ENCODE assay signal across 9 cellular contexts in genomic region chr12:54033106-54033979, GRCh38. TPM values are rescaled to one million over a fixed set of nuclear protein-coding genes. Genes with fewer than 3 reads are reported as not detected.
DNase-seq lines count a peak whose midpoint lies in the region; ATAC-seq, FAIRE-seq and TF ChIP-seq lines count a peak whose summit lies in the region.
"Had no signal": no experiment of that assay in that cellular context is flagged by ENCODE, and none has a peak within 500 bp of the region (broad histone marks: within the 10 kb centered on the region; RNA-seq: fewer than 3 reads in every experiment).

No MANE protein-coding gene starts in this region.

- no peak overlapping the region for H2AFZ ChIP-seq in Karpas-422 (ENCODE audit: low read length)
- H2AFZ ChIP-seq in K562 (ENCODE audit: low read depth, low read length) = no peak overlapping the region

- H3K4me3 ChIP-seq in Karpas-422 (ENCODE audit: low read length) (peak overlapping the region; percentile 30; the same call in 1 of the 2 replicates), K562 (no peak overlapping the region)

- H3K79me2 ChIP-seq in Karpas-422 (ENCODE audit: low read length) (no peaks in the 10 kb centered on the region), K562 (ENCODE audit: control insufficient read depth, insufficient read depth, low read length) (no peaks in the 10 kb centered on the region)

- H3K36me3 ChIP-seq in Karpas-422 (ENCODE audit: insufficient read depth, low read length) (no peaks in the 10 kb centered on the region), K562 (ENCODE audit: control insufficient read depth, insufficient read depth, low read length) (peaks cover 2% of the 10 kb centered on the region; the same call in 1 of the 3 replicates)

- peak overlapping the region in 1 of 10 donors; percentile 13 for H3K27ac Mint-ChIP-seq in naive thymus-derived CD8-positive, alpha-beta T cell

- peak overlapping the region; percentile 83 for H3K27ac ChIP-seq in C4-2B
- H3K27ac ChIP-seq in Karpas-422 (ENCODE audit: low read length) = no peak overlapping the region
- no peak overlapping the region for H3K27ac ChIP-seq in K562 (ENCODE audit: extremely low read depth, low read depth, low read length)
- H3K27ac ChIP-seq: HL-60 had no signal

- POLR2A ChIA-PET in K562 (lab: Yijun Ruan, JAX) = interaction anchor here (0.7 kb wide), 1 partner anchor 16 kb away, joined by 6 read pairs; no protein-coding TSS in a partner anchor
- POLR2A ChIA-PET in naive thymus-derived CD8-positive, alpha-beta T cell (lab: Charles Lee) = interaction anchor here (0.9 to 1.8 kb wide), 4 partner anchors 19 to 158 kb away, joined by 4 to 18 read pairs (median 4); partner anchors contain the start of gene SMUG1

- H3K9me3 Mint-ChIP-seq in naive thymus-derived CD8-positive, alpha-beta T cell = peaks cover 0 to 5% (median 0%) of the 10 kb centered on the region in 9 donors

- no peak for FAIRE-seq in K562 (lab: Jason Lieb, UNC)

- TF ChIP-seq RAD21 in K562 (CRISPR knock-in tag; conservative IDR thresholded peaks at IDR 0.05 in 1 of 2, IDR thresholded peaks at IDR 0.05 in 1 of 2) = no peak

- H3K4me2 ChIP-seq in Karpas-422 (ENCODE audit: low read depth, low read length, poor library complexity, severe bottlenecking) (peak overlapping the region; percentile 60), K562 (ENCODE audit: insufficient read depth, low read length) (no peak overlapping the region)

- peaks cover 39 to 96% (median 68%) of the 10 kb centered on the region in 5 donors for H3K27me3 Mint-ChIP-seq in naive thymus-derived CD8-positive, alpha-beta T cell

- H3K9me1 ChIP-seq in K562 (ENCODE audit: control insufficient read depth, insufficient read depth, low read length) = no peaks in the 10 kb centered on the region

- H3K4me3 Mint-ChIP-seq in naive thymus-derived CD8-positive, alpha-beta T cell = peak overlapping the region; percentile 53 to 83 (median 72)

- no TSS peak for BruUV-seq in K562 (replicated peaks; lab: Mats Ljungman, UMichigan)

- in situ Hi-C loops in K562 (cut with MboI) = no loop called here

- H3K4me1 ChIP-seq in Karpas-422 (ENCODE audit: low read length) (peaks cover 27% of the 10 kb centered on the region), K562 (replicated peaks in 1 of 2; ENCODE audit: control insufficient read depth in 2 of 2, insufficient read depth in 2 of 2, low read length in 2 of 2) (peaks cover 0 to 28% of the 10 kb centered on the region in 2 experiments; a peak in 2 of 5 replicates)

- TF ChIP-seq CTCF in C4-2B (conservative IDR thresholded peaks at IDR 0.05) (no peak), K562 (IDR thresholded peaks at IDR 0.05 in 2 of 3, conservative IDR thresholded peaks at IDR 0.05 in 1 of 3; ENCODE audit: insufficient read depth in 2 of 3, low read depth in 1 of 3, low read length in 3 of 3) (no peak)

- no peak for TF ChIP-seq POLR2A in K562 (conservative IDR thresholded peaks at IDR 0.05)

- peaks cover 0 to 6% (median 2%) of the 10 kb centered on the region in 3 donors for H3K36me3 Mint-ChIP-seq in naive thymus-derived CD8-positive, alpha-beta T cell

- H4K20me1 ChIP-seq in Karpas-422 (ENCODE audit: insufficient read depth, low read depth, low read length) = no peaks in the 10 kb centered on the region
- no peaks in the 10 kb centered on the region for H4K20me1 ChIP-seq in K562 (replicated peaks; ENCODE audit: control insufficient read depth, insufficient read depth, low read length)

- ATAC-seq in K562 (no peak), GM21576 (IDR thresholded peaks at IDR 0.05; ENCODE audit: unreplicated experiment) (no peak), HG03571 (IDR thresholded peaks at IDR 0.05; ENCODE audit: unreplicated experiment) (no peak), HG02970 (IDR thresholded peaks at IDR 0.05; ENCODE audit: low FRiP score, unreplicated experiment) (no peak)
- ATAC-seq in naive thymus-derived CD8-positive, alpha-beta T cell = peak; percentile 30 to 39

- intact Hi-C loops in K562 (cut with micrococcal nuclease) = loop anchor here (2.0 kb wide), 1 partner anchor 27 kb away; no protein-coding TSS in a partner anchor

- H3K4me1 Mint-ChIP-seq in naive thymus-derived CD8-positive, alpha-beta T cell = peaks cover 13 to 36% (median 27%) of the 10 kb centered on the region in 4 donors

- H3K9ac ChIP-seq in Karpas-422 (ENCODE audit: low read length) = peak overlapping the region; percentile 35; the same call in 1 of the 2 replicates
- no peak overlapping the region for H3K9ac ChIP-seq in K562 (ENCODE audit: insufficient read depth in 1 of 2, low read depth in 2 of 2, low read length in 2 of 2)

- H3K27me3 ChIP-seq in Karpas-422 (ENCODE audit: low read length) (no peaks in the 10 kb centered on the region), K562 (ENCODE audit: control insufficient read depth in 2 of 2, insufficient read depth in 2 of 2, low read length in 2 of 2) (0 out of 5 replicates have a peak, but pooled peaks cover 2 to 4% of the 10 kb centered on the region in 2 experiments)

- H3K9me2 ChIP-seq in Karpas-422 (replicated peaks; ENCODE audit: insufficient read depth, low read length) = no peaks in the 10 kb centered on the region

- DNase-seq in Karpas-422 (no peak), K562 (ENCODE audit: extremely low read depth in 1 of 4, low spot score in 3 of 4) (no peak), SKM-1 treated with dmso at 0.1 percent for 144 hours (lab: John Stamatoyannopoulos, UW; ENCODE audit: unreplicated experiment) (no peak)
- DNase-seq in naive thymus-derived CD8-positive, alpha-beta T cell = no peak

- WGBS in K562 (ENCODE audit: insufficient coverage, low coverage, missing lambda C conversion rate) = 67% methylated on average over 30 of the region's 61 CpGs

- CTCF ChIA-PET in K562 (lab: Yijun Ruan, JAX; ENCODE audit: low intra/inter-chr PET ratio) = interaction anchor here (0.5 to 2.6 kb wide), 14 partner anchors 28 to 478 kb away, joined by 3 to 36 read pairs (median 5); no protein-coding TSS in a partner anchor

- H3K9me3 ChIP-seq in Karpas-422 (ENCODE audit: low read length) (no peaks in the 10 kb centered on the region), K562 (replicated peaks; ENCODE audit: control insufficient read depth, insufficient read depth, low read depth, low read length) (no peaks in the 10 kb centered on the region)

- TF ChIP-seq EP300 in K562 (IDR thresholded peaks at IDR 0.05; ENCODE audit: low read length) = no peak

RNA-seq across cellular contexts. Expression of gene HOXC5, which starts 0.5 kb away (rescaled TPM):
- not detected in 2 replicates for total RNA-seq in Karpas-422 (2014; rRNA removed; shearing (Covaris generic); ENCODE audit: low replicate concordance)
- total RNA-seq in K562 (2011; cell fraction: chromatin; rRNA removed; ENCODE audit: low replicate concordance) = 1.7 and 1.9 TPM in 2 replicates
- total RNA-seq in K562 (2011; cell fraction: nucleolus; rRNA removed) = 0.83 and 0.92 TPM in 2 replicates
- total RNA-seq in K562 (2011; cell fraction: nucleoplasm; rRNA removed) = 0.44 and 1.3 TPM in 2 replicates
- 0.18 and 0.53 TPM in 2 replicates for total RNA-seq in K562 (2014; rRNA removed)
- not detected in 2 replicates for total RNA-seq in K562 (2014; rRNA removed; fragmentation: Illumina TruSeq; extraction: Trizol)
- total RNA-seq in K562 (2015; rRNA removed; fragmentation: Illumina TruSeq; extraction: Trizol) = 0.14 TPM in 1 of 2 replicates, not detected in the other
- total RNA-seq in K562 (2021) = 0.31 and 0.40 TPM in 2 replicates
- not detected in 2 replicates for polyA plus RNA-seq in K562 (2011; rRNA removed)
- polyA plus RNA-seq in K562 (2011; cell fraction: cytosol; rRNA removed) = not detected in 2 replicates
- 0.07 and 0.46 TPM in 2 replicates for polyA plus RNA-seq in K562 (2011; cell fraction: nucleus; rRNA removed)
- polyA plus RNA-seq in K562 (2012) = 0.11 TPM in 1 of 2 replicates, not detected in the other
- polyA plus RNA-seq in K562 (2014; fragmentation: Illumina TruSeq; extraction: Trizol) = 0.10 TPM in 1 of 2 replicates, not detected in the other
- not detected for polyA plus RNA-seq in K562 (2014; fragmentation: Nextera tagmentation; extraction: Ambion mirVana)
- polyA plus RNA-seq in K562 (2014; rRNA removed) = 0.44 TPM in 1 of 2 replicates, not detected in the other
- not detected in 2 replicates for polyA minus RNA-seq in K562 (2011; rRNA and poly(A)+ RNA removed)
- polyA minus RNA-seq in K562 (2011; cell fraction: cytosol; rRNA and poly(A)+ RNA removed) = not detected in 2 replicates
- 0.22 and 0.40 TPM in 2 replicates for polyA minus RNA-seq in K562 (2011; cell fraction: nucleus; rRNA and poly(A)+ RNA removed)
- not detected for total RNA-seq in naive thymus-derived CD8-positive, alpha-beta T cell
- polyA plus RNA-seq in naive thymus-derived CD8-positive, alpha-beta T cell = not detected

RNA-seq across cellular contexts. Expression of gene HOXC6, which starts 5.1 kb away (rescaled TPM):
- total RNA-seq in Karpas-422 (2014; rRNA removed; shearing (Covaris generic); ENCODE audit: low replicate concordance) = not detected in 2 replicates
- 7.1 and 7.3 TPM in 2 replicates for total RNA-seq in K562 (2011; cell fraction: chromatin; rRNA removed; ENCODE audit: low replicate concordance)
- total RNA-seq in K562 (2011; cell fraction: nucleolus; rRNA removed) = 2.8 and 3.0 TPM in 2 replicates
- 3.9 and 4.4 TPM in 2 replicates for total RNA-seq in K562 (2011; cell fraction: nucleoplasm; rRNA removed)
- 0.73 and 1.00 TPM in 2 replicates for total RNA-seq in K562 (2014; rRNA removed)
- total RNA-seq in K562 (2014; rRNA removed; fragmentation: Illumina TruSeq; extraction: Trizol) = 0.57 and 1.0 TPM in 2 replicates
- total RNA-seq in K562 (2015; rRNA removed; fragmentation: Illumina TruSeq; extraction: Trizol) = 1.4 TPM in 2 replicates
- total RNA-seq in K562 (2021) = 3.2 and 4.0 TPM in 2 replicates
- 2.0 and 2.8 TPM in 2 replicates for polyA plus RNA-seq in K562 (2011; rRNA removed)
- 1.5 and 1.8 TPM in 2 replicates for polyA plus RNA-seq in K562 (2011; cell fraction: cytosol; rRNA removed)
- 4.0 and 6.5 TPM in 2 replicates for polyA plus RNA-seq in K562 (2011; cell fraction: nucleus; rRNA removed)
- polyA plus RNA-seq in K562 (2012) = 2.8 and 3.8 TPM in 2 replicates
- 3.4 and 3.5 TPM in 2 replicates for polyA plus RNA-seq in K562 (2014; fragmentation: Illumina TruSeq; extraction: Trizol)
- polyA plus RNA-seq in K562 (2014; fragmentation: Nextera tagmentation; extraction: Ambion mirVana) = under 1 TPM; 0.06 to 0.13 TPM
- 2.3 and 3.5 TPM in 2 replicates for polyA plus RNA-seq in K562 (2014; rRNA removed)
- 1.2 and 1.4 TPM in 2 replicates for polyA minus RNA-seq in K562 (2011; rRNA and poly(A)+ RNA removed)
- 0.64 and 0.76 TPM in 2 replicates for polyA minus RNA-seq in K562 (2011; cell fraction: cytosol; rRNA and poly(A)+ RNA removed)
- polyA minus RNA-seq in K562 (2011; cell fraction: nucleus; rRNA and poly(A)+ RNA removed) = 0.94 and 2.2 TPM in 2 replicates
- not detected for total RNA-seq in naive thymus-derived CD8-positive, alpha-beta T cell
- polyA plus RNA-seq in naive thymus-derived CD8-positive, alpha-beta T cell = not detected

RNA-seq across cellular contexts. Expression of gene HOXC4, which starts 20.3 kb away (rescaled TPM):
- total RNA-seq in Karpas-422 (2014; rRNA removed; shearing (Covaris generic); ENCODE audit: low replicate concordance) = 7.3 and 9.7 TPM in 2 replicates
- 0.40 and 0.51 TPM in 2 replicates for total RNA-seq in K562 (2011; cell fraction: chromatin; rRNA removed; ENCODE audit: low replicate concordance)
- total RNA-seq in K562 (2011; cell fraction: nucleolus; rRNA removed) = 0.50 TPM in 1 of 2 replicates, not detected in the other
- total RNA-seq in K562 (2011; cell fraction: nucleoplasm; rRNA removed) = 0.53 TPM in 1 of 2 replicates, not detected in the other
- 0.41 and 0.50 TPM in 2 replicates for total RNA-seq in K562 (2014; rRNA removed)
- 0.25 and 0.41 TPM in 2 replicates for total RNA-seq in K562 (2014; rRNA removed; fragmentation: Illumina TruSeq; extraction: Trizol)
- 0.30 and 0.58 TPM in 2 replicates for total RNA-seq in K562 (2015; rRNA removed; fragmentation: Illumina TruSeq; extraction: Trizol)
- total RNA-seq in K562 (2021) = 0.75 and 1.1 TPM in 2 replicates
- 0.38 and 0.73 TPM in 2 replicates for polyA plus RNA-seq in K562 (2011; rRNA removed)
- 0.27 and 0.48 TPM in 2 replicates for polyA plus RNA-seq in K562 (2011; cell fraction: cytosol; rRNA removed)
- 1.7 and 2.0 TPM in 2 replicates for polyA plus RNA-seq in K562 (2011; cell fraction: nucleus; rRNA removed)
- 0.79 and 1.2 TPM in 2 replicates for polyA plus RNA-seq in K562 (2012)
- 0.36 and 0.71 TPM in 2 replicates for polyA plus RNA-seq in K562 (2014; fragmentation: Illumina TruSeq; extraction: Trizol)
- polyA plus RNA-seq in K562 (2014; fragmentation: Nextera tagmentation; extraction: Ambion mirVana) = under 1 TPM in 1 of 2 experiments, not detected in 1; 0.06 TPM
- 0.70 and 1.5 TPM in 2 replicates for polyA plus RNA-seq in K562 (2014; rRNA removed)
- not detected in 2 replicates for polyA minus RNA-seq in K562 (2011; rRNA and poly(A)+ RNA removed)
- polyA minus RNA-seq in K562 (2011; cell fraction: cytosol; rRNA and poly(A)+ RNA removed) = not detected in 2 replicates
- 0.44 TPM in 1 of 2 replicates, not detected in the other for polyA minus RNA-seq in K562 (2011; cell fraction: nucleus; rRNA and poly(A)+ RNA removed)
- under 1 TPM; 0.63 to 0.65 TPM for total RNA-seq in naive thymus-derived CD8-positive, alpha-beta T cell
- under 1 TPM in 2 of 3 donors, not detected in 1; 0.25 to 0.43 TPM for polyA plus RNA-seq in naive thymus-derived CD8-positive, alpha-beta T cell

RNA-seq across cellular contexts. Expression of gene HOXC8, which starts 24.6 kb away (rescaled TPM):
- total RNA-seq in Karpas-422 (2014; rRNA removed; shearing (Covaris generic); ENCODE audit: low replicate concordance) = not detected in 2 replicates
- 6.6 and 8.3 TPM in 2 replicates for total RNA-seq in K562 (2011; cell fraction: chromatin; rRNA removed; ENCODE audit: low replicate concordance)
- total RNA-seq in K562 (2011; cell fraction: nucleolus; rRNA removed) = 2.4 and 3.2 TPM in 2 replicates
- 2.1 and 2.4 TPM in 2 replicates for total RNA-seq in K562 (2011; cell fraction: nucleoplasm; rRNA removed)
- 0.32 and 0.57 TPM in 2 replicates for total RNA-seq in K562 (2014; rRNA removed)
- 0.62 and 0.80 TPM in 2 replicates for total RNA-seq in K562 (2014; rRNA removed; fragmentation: Illumina TruSeq; extraction: Trizol)
- total RNA-seq in K562 (2015; rRNA removed; fragmentation: Illumina TruSeq; extraction: Trizol) = 0.53 and 0.76 TPM in 2 replicates
- total RNA-seq in K562 (2021) = 0.72 and 0.95 TPM in 2 replicates
- 0.57 TPM in 2 replicates for polyA plus RNA-seq in K562 (2011; rRNA removed)
- 0.29 and 0.31 TPM in 2 replicates for polyA plus RNA-seq in K562 (2011; cell fraction: cytosol; rRNA removed)
- 1.9 and 3.0 TPM in 2 replicates for polyA plus RNA-seq in K562 (2011; cell fraction: nucleus; rRNA removed)
- polyA plus RNA-seq in K562 (2012) = 0.62 and 1.4 TPM in 2 replicates
- 1.3 and 1.4 TPM in 2 replicates for polyA plus RNA-seq in K562 (2014; fragmentation: Illumina TruSeq; extraction: Trizol)
- polyA plus RNA-seq in K562 (2014; fragmentation: Nextera tagmentation; extraction: Ambion mirVana) = under 1 TPM; 0.20 to 0.21 TPM
- 0.94 and 1.1 TPM in 2 replicates for polyA plus RNA-seq in K562 (2014; rRNA removed)
- 0.11 and 0.42 TPM in 2 replicates for polyA minus RNA-seq in K562 (2011; rRNA and poly(A)+ RNA removed)
- polyA minus RNA-seq in K562 (2011; cell fraction: cytosol; rRNA and poly(A)+ RNA removed) = not detected in 2 replicates
- polyA minus RNA-seq in K562 (2011; cell fraction: nucleus; rRNA and poly(A)+ RNA removed) = 0.81 and 0.89 TPM in 2 replicates
- not detected for total RNA-seq in naive thymus-derived CD8-positive, alpha-beta T cell
- polyA plus RNA-seq in naive thymus-derived CD8-positive, alpha-beta T cell = not detected

RNA-seq across cellular contexts. Expression of gene HOXC9, which starts 33.4 kb away (rescaled TPM):
- total RNA-seq in Karpas-422 (2014; rRNA removed; shearing (Covaris generic); ENCODE audit: low replicate concordance) = not detected in 2 replicates
- total RNA-seq in K562 (2011; cell fraction: chromatin; rRNA removed; ENCODE audit: low replicate concordance) = 7.4 and 10.3 TPM in 2 replicates
- 2.7 and 2.9 TPM in 2 replicates for total RNA-seq in K562 (2011; cell fraction: nucleolus; rRNA removed)
- total RNA-seq in K562 (2011; cell fraction: nucleoplasm; rRNA removed) = 2.9 and 3.5 TPM in 2 replicates
- total RNA-seq in K562 (2014; rRNA removed) = 10.5 and 13.9 TPM in 2 replicates
- total RNA-seq in K562 (2014; rRNA removed; fragmentation: Illumina TruSeq; extraction: Trizol) = 5.7 and 8.0 TPM in 2 replicates
- total RNA-seq in K562 (2015; rRNA removed; fragmentation: Illumina TruSeq; extraction: Trizol) = 10.4 and 10.9 TPM in 2 replicates
- total RNA-seq in K562 (2021) = 9.3 and 9.9 TPM in 2 replicates
- polyA plus RNA-seq in K562 (2011; rRNA removed) = 1.1 and 1.7 TPM in 2 replicates
- 3.4 and 8.0 TPM in 2 replicates for polyA plus RNA-seq in K562 (2011; cell fraction: cytosol; rRNA removed)
- 6.2 and 13.4 TPM in 2 replicates for polyA plus RNA-seq in K562 (2011; cell fraction: nucleus; rRNA removed)
- 8.6 and 12.0 TPM in 2 replicates for polyA plus RNA-seq in K562 (2012)
- 8.8 and 9.9 TPM in 2 replicates for polyA plus RNA-seq in K562 (2014; fragmentation: Illumina TruSeq; extraction: Trizol)
- 1 to 10 TPM; 1.9 to 2.2 TPM for polyA plus RNA-seq in K562 (2014; fragmentation: Nextera tagmentation; extraction: Ambion mirVana)
- 5.1 and 10.4 TPM in 2 replicates for polyA plus RNA-seq in K562 (2014; rRNA removed)
- polyA minus RNA-seq in K562 (2011; rRNA and poly(A)+ RNA removed) = 0.57 and 1.2 TPM in 2 replicates
- 1.7 and 2.6 TPM in 2 replicates for polyA minus RNA-seq in K562 (2011; cell fraction: cytosol; rRNA and poly(A)+ RNA removed)
- 1.8 and 1.9 TPM in 2 replicates for polyA minus RNA-seq in K562 (2011; cell fraction: nucleus; rRNA and poly(A)+ RNA removed)
- not detected for total RNA-seq in naive thymus-derived CD8-positive, alpha-beta T cell
- not detected for polyA plus RNA-seq in naive thymus-derived CD8-positive, alpha-beta T cell

Comparison
In these comparisons a context has a peak if more than half of its experiments do, and no peak if none do; other contexts are left out.
1. ATAC-seq: peak in naive thymus-derived CD8-positive, alpha-beta T cell (2 of 2); none in K562 (single experiment), GM21576 (single experiment), HG03571 (single experiment) and HG02970 (single experiment).